ENCODE assay signal across 11 cellular contexts in the genomic region with DNA sequence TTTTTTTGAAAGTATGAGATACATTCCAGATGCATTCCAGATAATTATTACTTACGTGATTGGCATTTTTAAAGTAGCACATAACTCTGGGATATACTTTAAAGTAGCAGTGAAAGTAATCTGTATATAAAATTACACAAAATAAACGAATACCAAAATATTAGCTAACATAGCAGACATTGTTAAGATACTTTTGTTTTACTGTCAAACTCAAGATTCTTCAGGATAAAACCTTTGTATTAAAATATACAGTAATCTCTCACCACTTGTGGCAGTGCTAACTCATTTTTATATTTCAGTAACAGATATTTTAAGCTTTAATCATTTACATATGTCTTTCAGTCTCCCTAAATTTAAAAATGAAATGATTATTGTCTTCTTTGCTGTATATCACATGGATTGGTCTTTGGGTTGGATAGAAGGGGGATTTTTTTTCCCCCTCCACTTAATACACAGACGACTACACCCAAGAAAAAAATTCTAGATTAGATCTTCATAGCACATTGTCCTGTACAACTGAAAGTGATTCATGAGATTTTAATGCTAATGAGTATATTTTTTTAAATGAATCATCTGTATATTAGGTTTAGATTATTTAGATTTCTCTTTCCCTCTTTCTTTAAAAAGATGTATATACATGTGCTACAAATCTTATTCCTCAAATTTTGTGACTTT. TPM values are rescaled to one million over a fixed set of nuclear protein-coding genes. Genes with fewer than 3 reads are reported as not detected.
DNase-seq lines count a peak whose midpoint lies in the region; ATAC-seq and TF ChIP-seq lines count a peak whose summit lies in the region.
"Had no signal": no experiment of that assay in that cellular context is flagged by ENCODE, and none has a peak within 500 bp of the region (broad histone marks: within the 10 kb centered on the region; RNA-seq: fewer than 3 reads in every experiment).

No MANE protein-coding gene starts in this region.

- no peaks in the 10 kb centered on the region for H3K36me3 ChIP-seq in Peyer's patch

- DNase-seq in activated CD4-positive, alpha-beta T cell treated with anti-CD3 and anti-CD28 coated beads for 36 hours: no peak
- no peak for DNase-seq in activated CD4-positive, alpha-beta T cell treated with anti-CD3 and anti-CD28 coated beads, Interleukin-2, amount 10 ng/mL, durations not matched to agents 7 days and 5 days
- DNase-seq in M059J (ENCODE audit: low read depth) (peak; percentile 20), choroid plexus epithelial cell (ENCODE audit: low read depth) (peak; percentile 23), osteocyte (ENCODE audit: extremely low spot score, unreplicated experiment) (no peak), Peyer's patch (no peak)
- DNase-seq: 8988T, NCI-H2107, OCI-M1 had no signal

- peaks cover 93% of the 10 kb centered on the region for H3K4me1 Mint-ChIP-seq in activated CD4-positive, alpha-beta T cell treated with anti-CD3 and anti-CD28 coated beads for 36 hours
- H3K4me1 Mint-ChIP-seq in activated CD4-positive, alpha-beta T cell treated with anti-CD3 and anti-CD28 coated beads, Interleukin-2, amount 10 ng/mL, durations not matched to agents 7 days and 5 days: peaks cover 46% of the 10 kb centered on the region
- H3K4me1 Mint-ChIP-seq in osteocyte (ENCODE audit: unreplicated experiment): peaks cover 68% of the 10 kb centered on the region

- H3K27ac ChIP-seq in Peyer's patch: no peak overlapping the region

- H3K4me1 ChIP-seq in Peyer's patch: peaks cover 0 to 18% (median 0%) of the 10 kb centered on the region in 4 donors

- H3K9me3 ChIP-seq in Peyer's patch: no peaks in the 10 kb centered on the region

- peak; percentile 24 for ATAC-seq in activated CD4-positive, alpha-beta T cell treated with anti-CD3 and anti-CD28 coated beads for 36 hours
- no peak for ATAC-seq in HG02763 (IDR thresholded peaks at IDR 0.05; ENCODE audit: unreplicated experiment)
- no peak for ATAC-seq in GM19467 (IDR thresholded peaks at IDR 0.05; ENCODE audit: unreplicated experiment)

- peak overlapping the region; percentile 58 for H3K27ac Mint-ChIP-seq in activated CD4-positive, alpha-beta T cell treated with anti-CD3 and anti-CD28 coated beads for 36 hours
- H3K27ac Mint-ChIP-seq in activated CD4-positive, alpha-beta T cell treated with anti-CD3 and anti-CD28 coated beads, Interleukin-2, amount 10 ng/mL, durations not matched to agents 7 days and 5 days: no peak overlapping the region
- H3K27ac Mint-ChIP-seq in osteocyte (ENCODE audit: unreplicated experiment): peak overlapping the region; percentile 75

- CTCF ChIA-PET in activated CD4-positive, alpha-beta T cell treated with anti-CD3 and anti-CD28 coated beads for 36 hours (lab: Charles Lee): no interaction called here
- CTCF ChIA-PET in activated CD4-positive, alpha-beta T cell treated with anti-CD3 and anti-CD28 coated beads, Interleukin-2, amount 10 ng/mL, durations not matched to agents 7 days and 5 days (lab: Charles Lee): no interaction called here

- H3K27me3 Mint-ChIP-seq in activated CD4-positive, alpha-beta T cell treated with anti-CD3 and anti-CD28 coated beads for 36 hours: no peaks in the 10 kb centered on the region
- no peaks in the 10 kb centered on the region for H3K27me3 Mint-ChIP-seq in activated CD4-positive, alpha-beta T cell treated with anti-CD3 and anti-CD28 coated beads, Interleukin-2, amount 10 ng/mL, durations not matched to agents 7 days and 5 days
- no peaks in the 10 kb centered on the region for H3K27me3 Mint-ChIP-seq in osteocyte (ENCODE audit: unreplicated experiment)

- peaks cover 35% of the 10 kb centered on the region for H3K36me3 Mint-ChIP-seq in activated CD4-positive, alpha-beta T cell treated with anti-CD3 and anti-CD28 coated beads for 36 hours (ENCODE audit: low read depth)
- peaks cover 23% of the 10 kb centered on the region for H3K36me3 Mint-ChIP-seq in activated CD4-positive, alpha-beta T cell treated with anti-CD3 and anti-CD28 coated beads, Interleukin-2, amount 10 ng/mL, durations not matched to agents 7 days and 5 days (ENCODE audit: low read depth)
- H3K36me3 Mint-ChIP-seq in osteocyte (ENCODE audit: unreplicated experiment): peaks cover 4% of the 10 kb centered on the region

- intact Hi-C loops in activated CD4-positive, alpha-beta T cell treated with anti-CD3 and anti-CD28 coated beads for 36 hours (cut with DNase I, micrococcal nuclease): no loop called here

- no peaks in the 10 kb centered on the region for H3K9me3 Mint-ChIP-seq in activated CD4-positive, alpha-beta T cell treated with anti-CD3 and anti-CD28 coated beads for 36 hours (ENCODE audit: low read depth)
- no peaks in the 10 kb centered on the region for H3K9me3 Mint-ChIP-seq in activated CD4-positive, alpha-beta T cell treated with anti-CD3 and anti-CD28 coated beads, Interleukin-2, amount 10 ng/mL, durations not matched to agents 7 days and 5 days
- H3K9me3 Mint-ChIP-seq in osteocyte (ENCODE audit: unreplicated experiment): no peaks in the 10 kb centered on the region

- H3K27me3 ChIP-seq in Peyer's patch: no peaks in the 10 kb centered on the region

- TF ChIP-seq POLR2A in Peyer's patch (IDR thresholded peaks at IDR 0.05): no peak

- TF ChIP-seq CTCF in choroid plexus epithelial cell (conservative IDR thresholded peaks at IDR 0.05; ENCODE audit: low read depth, low read length): no peak
- no peak for TF ChIP-seq CTCF in osteocyte (IDR thresholded peaks at IDR 0.05)
- no peak for TF ChIP-seq CTCF in Peyer's patch (IDR thresholded peaks at IDR 0.05)

- no peak overlapping the region for H3K4me3 ChIP-seq in choroid plexus epithelial cell (ENCODE audit: low read depth, low read length)
- H3K4me3 ChIP-seq in Peyer's patch: no peak overlapping the region

- no peak overlapping the region for H3K4me3 Mint-ChIP-seq in activated CD4-positive, alpha-beta T cell treated with anti-CD3 and anti-CD28 coated beads for 36 hours
- H3K4me3 Mint-ChIP-seq in activated CD4-positive, alpha-beta T cell treated with anti-CD3 and anti-CD28 coated beads, Interleukin-2, amount 10 ng/mL, durations not matched to agents 7 days and 5 days: no peak overlapping the region
- H3K4me3 Mint-ChIP-seq in osteocyte (ENCODE audit: unreplicated experiment): peak overlapping the region; percentile 1

- POLR2A ChIA-PET in activated CD4-positive, alpha-beta T cell treated with anti-CD3 and anti-CD28 coated beads for 36 hours (lab: Charles Lee): no interaction called here
- POLR2A ChIA-PET in activated CD4-positive, alpha-beta T cell treated with anti-CD3 and anti-CD28 coated beads, Interleukin-2, amount 10 ng/mL, durations not matched to agents 7 days and 5 days (lab: Charles Lee): no interaction called here

RNA-seq across cellular contexts. Expression of gene EBLN2, which starts 24.6 kb away (rescaled TPM):
- total RNA-seq in activated CD4-positive, alpha-beta T cell treated with anti-CD3 and anti-CD28 coated beads for 36 hours: 1 to 10 TPM; 4.7 to 5.2 TPM
- 1 to 10 TPM; 6.3 to 6.9 TPM for total RNA-seq in activated CD4-positive, alpha-beta T cell treated with anti-CD3 and anti-CD28 coated beads, Interleukin-2, amount 10 ng/mL, durations not matched to agents 7 days and 5 days
- 0.54 and 2.1 TPM in 2 replicates for total RNA-seq in M059J (2014; rRNA removed; shearing (Covaris generic))
- total RNA-seq in osteocyte (4.6 and 5.1 TPM in 2 replicates), Peyer's patch (10 to 100 TPM in 3 of 4 donors, 1 to 10 TPM in 1; 8.2 to 14.9 (median 11.9) TPM)

RNA-seq across cellular contexts. Expression of gene PPP4R2, which starts 40.2 kb away (rescaled TPM):
- 10 to 100 TPM; 75.1 to 91.5 TPM for total RNA-seq in activated CD4-positive, alpha-beta T cell treated with anti-CD3 and anti-CD28 coated beads for 36 hours
- total RNA-seq in activated CD4-positive, alpha-beta T cell treated with anti-CD3 and anti-CD28 coated beads, Interleukin-2, amount 10 ng/mL, durations not matched to agents 7 days and 5 days: 10 to 100 TPM; 76.9 to 86.6 TPM
- 17.5 and 26.7 TPM in 2 replicates for total RNA-seq in M059J (2014; rRNA removed; shearing (Covaris generic))
- 61.6 and 62.8 TPM in 2 replicates for total RNA-seq in osteocyte
- 10 to 100 TPM; 39.9 to 49.6 (median 44.2) TPM for total RNA-seq in Peyer's patch

Comparison
In these comparisons a context has a peak if more than half of its experiments do, and no peak if none do; other contexts are left out.
1. DNase-seq: peak in M059J (single experiment) and choroid plexus epithelial cell (single experiment); none in activated CD4-positive, alpha-beta T cell treated with anti-CD3 and anti-CD28 coated beads for 36 hours (single experiment), activated CD4-positive, alpha-beta T cell treated with anti-CD3 and anti-CD28 coated beads, Interleukin-2, amount 10 ng/mL, durations not matched to agents 7 days and 5 days (single experiment), osteocyte (single experiment) and Peyer's patch (0 of 3).